19 cellular contexts compared by ENCODE assay signal in the genomic region with DNA sequence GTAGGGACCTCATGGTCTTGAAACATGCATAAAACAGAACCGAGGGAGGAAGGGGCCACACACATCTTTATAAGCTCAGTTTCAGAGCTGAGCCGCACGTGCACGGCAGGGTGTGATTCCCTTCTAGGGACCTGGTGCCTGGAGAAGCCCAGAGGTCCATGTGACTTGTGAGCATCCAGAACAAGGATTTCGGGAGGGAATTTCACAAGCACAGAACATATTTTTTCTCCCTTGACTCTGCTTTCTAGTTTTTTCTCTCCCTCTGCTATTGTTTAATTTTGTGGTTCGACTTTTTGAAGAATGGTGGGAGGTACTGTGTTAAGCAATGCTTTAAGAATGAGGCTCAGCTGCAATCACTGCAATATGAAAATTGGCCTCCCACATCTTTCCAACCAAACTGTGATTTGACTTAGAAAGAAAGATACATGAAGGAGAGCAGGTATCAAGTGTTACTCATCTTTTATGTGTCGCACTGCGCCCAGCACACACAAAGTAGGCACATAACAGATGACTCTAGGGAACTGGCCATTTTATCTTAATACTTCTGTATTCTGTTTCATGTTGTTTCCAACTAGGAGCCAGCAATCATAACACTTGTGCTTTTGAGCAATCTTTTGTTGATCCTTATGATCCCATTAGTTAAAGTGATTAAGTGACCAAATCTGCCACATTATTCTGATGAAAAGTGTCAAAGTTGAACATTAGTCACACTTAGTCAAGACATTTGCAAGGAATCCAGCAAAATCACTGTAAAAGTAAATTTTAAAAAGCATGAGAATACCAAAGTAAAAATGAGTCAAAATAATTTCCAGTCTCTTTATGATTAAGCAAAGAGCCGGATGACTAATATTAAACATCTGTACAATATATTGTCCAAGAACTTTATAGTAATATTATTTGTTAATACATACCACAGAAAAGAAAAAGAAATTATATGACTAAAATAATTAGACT.
DNase-seq lines count a peak whose midpoint lies in the region; ATAC-seq and TF ChIP-seq lines count a peak whose summit lies in the region.
"Had no signal": no experiment of that assay in that cellular context is flagged by ENCODE, and none has a peak within 500 bp of the region (broad histone marks: within the 10 kb centered on the region; RNA-seq: fewer than 3 reads in every experiment).

No MANE protein-coding gene starts in this region.

- H2BK15ac ChIP-seq in H9 (ENCODE audit: low read depth, low read length), result no peak overlapping the region

- H3K4me1 ChIP-seq in H9 (ENCODE audit: insufficient read depth, low read length), result peaks cover 13% of the 10 kb centered on the region; the same call in 1 of the 2 replicates
- H3K4me1 ChIP-seq: BLaER1 had no signal

- H3T11ph ChIP-seq in H9 (ENCODE audit: low read length), result no peak overlapping the region

- no peak overlapping the region; a peak in 1 of 5 replicates for H3K4me3 Mint-ChIP-seq in H9
- H3K4me3 Mint-ChIP-seq in activated T-helper 17 cell treated with anti-CD3 and anti-CD28 coated beads, Interleukin-2, amount 50 U/mL, for 72 hours, result no peak overlapping the region
- H3K4me3 Mint-ChIP-seq: HFFc6, natural killer cell had no signal

- H3K27ac ChIP-seq in H9 (ENCODE audit: insufficient read length, low read depth, low read length), result no peak overlapping the region
- H3K27ac ChIP-seq: BLaER1 had no signal

- TF ChIP-seq CTCF in H9 (conservative IDR thresholded peaks at IDR 0.05), result no peak
- TF ChIP-seq CTCF in fibroblast of the aortic adventitia (IDR thresholded peaks at IDR 0.05; ENCODE audit: insufficient read depth, low read length), result no peak

- peaks cover 0 to 2% (median 0%) of the 10 kb centered on the region in 3 experiments; a peak in 1 of 7 replicates for H3K36me3 Mint-ChIP-seq in H9 (ENCODE audit: insufficient read depth in 1 of 3, low read depth in 3 of 3)
- peaks cover 45% of the 10 kb centered on the region for H3K36me3 Mint-ChIP-seq in activated T-helper 17 cell treated with anti-CD3 and anti-CD28 coated beads, Interleukin-2, amount 50 U/mL, for 72 hours (ENCODE audit: low read depth)
- H3K36me3 Mint-ChIP-seq: natural killer cell had no signal

- no peaks in the 10 kb centered on the region for H3K9me3 Mint-ChIP-seq in H9
- no peaks in the 10 kb centered on the region for H3K9me3 Mint-ChIP-seq in activated T-helper 17 cell treated with anti-CD3 and anti-CD28 coated beads, Interleukin-2, amount 50 U/mL, for 72 hours
- H3K9me3 Mint-ChIP-seq: natural killer cell had no signal

- no peaks in the 10 kb centered on the region for H3K79me2 ChIP-seq in H9 (ENCODE audit: insufficient read depth, low read length)

- no peak overlapping the region for H3K4me2 ChIP-seq in H9 (ENCODE audit: insufficient read depth, insufficient read length, low read length)
- H3K4me2 ChIP-seq: BLaER1, smooth muscle cell had no signal

- DNase-seq in H9, result no peak
- peak; percentile 88 for DNase-seq in fibroblast of the aortic adventitia (ENCODE audit: low read depth)
- peak; percentile 10 for DNase-seq in skeletal muscle cell (ENCODE audit: low read depth)
- DNase-seq in NCI-H524 treated with DMSO at 0.1 percent for 48 hours (lab: John Stamatoyannopoulos, UW), result no peak
- DNase-seq in NCI-H1436 treated with DMSO at 0.1 percent for 48 hours (lab: John Stamatoyannopoulos, UW), result no peak
- DNase-seq in A172 (ENCODE audit: low spot score), result no peak
- DNase-seq: activated CD4-positive, alpha-beta T cell treated with anti-CD3 and anti-CD28 coated beads, Interleukin-2, amount 50 U/mL, for 1 hour; Calu3; foreskin fibroblast; HFFc6; kidney glomerular epithelial cell; natural killer cell; NCI-H1930; RPMI8226; stimulated activated CD4-positive, alpha-beta T cell treated with anti-CD3 and anti-CD28 coated beads, Interleukin-4, amount 100 ng/mL, for 24 hours had no signal

- H3K79me1 ChIP-seq in H9 (ENCODE audit: insufficient read depth, low read depth, low read length, poor library complexity, severe bottlenecking), result no peaks in the 10 kb centered on the region

- no peaks in the 10 kb centered on the region for H4K20me1 ChIP-seq in H9 (ENCODE audit: control insufficient read depth, insufficient read depth, insufficient read length)
- H4K20me1 ChIP-seq: BLaER1 had no signal

- no peak overlapping the region for H3K23ac ChIP-seq in H9 (ENCODE audit: insufficient read length, low read depth, low read length)

- no peak overlapping the region for H2BK20ac ChIP-seq in H9 (ENCODE audit: low read depth, low read length, poor library complexity, severe bottlenecking)

- no peaks in the 10 kb centered on the region for H3K27me3 ChIP-seq in H9 (ENCODE audit: insufficient read depth, low read length)
- H3K27me3 ChIP-seq: BLaER1 had no signal

- H4K8ac ChIP-seq in H9 (replicated peaks; ENCODE audit: insufficient read length, low read depth, low read length), result no peak overlapping the region

- H2AK5ac ChIP-seq in H9 (ENCODE audit: insufficient read length, low read length), result no peak overlapping the region

- H2BK120ac ChIP-seq in H9 (ENCODE audit: low read depth, low read length, poor library complexity, severe bottlenecking), result no peak overlapping the region

- no peak overlapping the region for H3K18ac ChIP-seq in H9 (ENCODE audit: insufficient read length, low read depth, low read length)

- WGBS in H9 (ENCODE audit: extremely low coverage, insufficient read length, low lambda C conversion rate), result no CpG with 5 or more reads among the region's 9 CpGs

- H3K27me3 Mint-ChIP-seq in H9 (ENCODE audit: low read depth), result no peaks in the 10 kb centered on the region
- no peaks in the 10 kb centered on the region for H3K27me3 Mint-ChIP-seq in activated T-helper 17 cell treated with anti-CD3 and anti-CD28 coated beads, Interleukin-2, amount 50 U/mL, for 72 hours

- H3K4ac ChIP-seq in H9 (ENCODE audit: low read depth, low read length), result no peak overlapping the region

- H3K4me3 ChIP-seq in fibroblast of the aortic adventitia (ENCODE audit: low read depth, low read length), result no peak overlapping the region
- no peak overlapping the region for H3K4me3 ChIP-seq in skeletal muscle cell (ENCODE audit: low read depth, low read length)
- H3K4me3 ChIP-seq: BLaER1, smooth muscle cell had no signal

- no peak overlapping the region for H4K5ac ChIP-seq in H9 (ENCODE audit: insufficient read length, low read depth, low read length)

- no peak overlapping the region for H2BK5ac ChIP-seq in H9 (ENCODE audit: insufficient read length, low read length)

- ATAC-seq in activated T-helper 17 cell treated with anti-CD3 and anti-CD28 coated beads, Interleukin-2, amount 50 U/mL, for 72 hours (replicated peaks), result peak; percentile 53
- ATAC-seq in GM21576 (IDR thresholded peaks at IDR 0.05; ENCODE audit: unreplicated experiment), result no peak
- ATAC-seq: natural killer cell had no signal

- no peaks in the 10 kb centered on the region for H3K23me2 ChIP-seq in H9 (ENCODE audit: insufficient read length, low read depth, low read length, poor library complexity, severe bottlenecking)

- no peak overlapping the region for H3K56ac ChIP-seq in H9 (ENCODE audit: insufficient read length, low read depth, low read length)

- no peak overlapping the region for H3K14ac ChIP-seq in H9 (ENCODE audit: insufficient read depth, low read length)

- no peak overlapping the region for H2AFZ ChIP-seq in H9 (ENCODE audit: low read length)

- no peak overlapping the region for H3K9ac ChIP-seq in H9 (ENCODE audit: extremely low read depth, insufficient read length, low read length)
- H3K9ac ChIP-seq: BLaER1 had no signal

- H3K27ac Mint-ChIP-seq in H9, result peak overlapping the region in 2 of 3 experiments; percentile 76 to 83; a peak in 4 of 7 replicates
- H3K27ac Mint-ChIP-seq in activated T-helper 17 cell treated with anti-CD3 and anti-CD28 coated beads, Interleukin-2, amount 50 U/mL, for 72 hours, result no peak overlapping the region
- H3K27ac Mint-ChIP-seq: HFFc6, natural killer cell had no signal

- H3K4me1 Mint-ChIP-seq in H9, result peaks cover 66 to 71% of the 10 kb centered on the region in 2 experiments
- peaks cover 4% of the 10 kb centered on the region for H3K4me1 Mint-ChIP-seq in activated T-helper 17 cell treated with anti-CD3 and anti-CD28 coated beads, Interleukin-2, amount 50 U/mL, for 72 hours

- no peak overlapping the region for H4K91ac ChIP-seq in H9 (ENCODE audit: insufficient read length, low read depth, low read length)

- no peak overlapping the region for H2BK12ac ChIP-seq in H9 (ENCODE audit: insufficient read length, low read depth, low read length)

- H3K9me3 ChIP-seq in H9 (ENCODE audit: control insufficient read depth, low read depth, low read length), result no peaks in the 10 kb centered on the region
- H3K9me3 ChIP-seq: BLaER1 had no signal

Comparison
In these comparisons a context has a peak if more than half of its experiments do, and no peak if none do; other contexts are left out.
1. DNase-seq: peak in fibroblast of the aortic adventitia (single experiment) and skeletal muscle cell (single experiment); none in H9 (single experiment), NCI-H524 treated with DMSO at 0.1 percent for 48 hours (single experiment), NCI-H1436 treated with DMSO at 0.1 percent for 48 hours (single experiment) and A172 (single experiment).